ENCODE assay signal across 8 cellular contexts in the genomic region with DNA sequence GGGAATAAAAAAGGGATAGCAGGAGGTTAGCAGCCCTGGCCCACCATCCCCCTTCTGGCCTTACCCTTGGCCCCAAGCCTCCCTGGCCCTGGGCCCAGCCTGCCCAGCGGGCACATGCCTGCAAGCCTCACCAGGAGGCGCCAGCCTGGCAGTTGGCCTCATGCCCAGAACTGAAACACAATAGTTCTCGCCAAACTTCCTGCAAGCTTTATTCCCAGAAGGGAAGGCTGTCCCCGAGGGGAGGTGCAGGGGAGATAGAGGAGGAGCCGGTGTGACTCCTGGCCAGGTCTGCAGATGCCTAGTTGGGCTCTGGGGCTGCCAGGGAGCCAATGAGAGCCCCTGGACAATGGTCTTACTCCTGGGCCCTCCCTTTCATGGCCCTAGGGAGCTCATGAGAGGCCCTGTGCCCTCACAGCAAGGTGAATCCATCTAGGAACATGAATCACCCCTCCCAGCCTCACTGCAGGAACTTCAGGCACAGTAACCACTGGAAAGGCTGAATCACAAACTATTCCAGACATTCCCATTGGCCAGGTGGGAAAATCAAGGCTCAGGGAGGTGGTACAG. TPM values are rescaled to one million over a fixed set of nuclear protein-coding genes. Genes with fewer than 3 reads are reported as not detected.
DNase-seq lines count a peak whose midpoint lies in the region; ATAC-seq and TF ChIP-seq lines count a peak whose summit lies in the region.

No MANE protein-coding gene starts in this region.

- no peak for TF ChIP-seq POLR2A in breast epithelium (IDR thresholded peaks at IDR 0.05)

- intact Hi-C loops in breast epithelium (cut with DNase I; ENCODE audit: low total_unique reads) = loop anchor here (5.0 kb wide), 1 partner anchor 113 kb away; no protein-coding TSS in a partner anchor
- intact Hi-C loops in left colon (cut with DNase I, micrococcal nuclease) = no loop called here

- H3K36me3 ChIP-seq in breast epithelium = no peaks in the 10 kb centered on the region

- DNase-seq in GM12864 (ENCODE audit: low read depth) = no peak
- DNase-seq in NCI-H226 = peak; percentile 100
- peak; percentile 31 to 71 for DNase-seq in breast epithelium (ENCODE audit: low spot score in 2 of 2)
- peak; percentile 87 to 91 for DNase-seq in left colon
- DNase-seq in GM19240 (ENCODE audit: insufficient read length, low spot score) = no peak
- no peak for DNase-seq in mesothelial cell of epicardium (ENCODE audit: low spot score in 2 of 2, unreplicated experiment in 2 of 2)

- H3K4me3 ChIP-seq in GM12864 (ENCODE audit: low read depth, low read length) = no peak overlapping the region
- H3K4me3 ChIP-seq in breast epithelium = no peak overlapping the region

- TF ChIP-seq CTCF in GM12864 (IDR thresholded peaks at IDR 0.05; ENCODE audit: low read depth, low read length, missing control alignments) = peak; percentile 5
- peak in 1 of 3 donors; percentile 21 for TF ChIP-seq CTCF in breast epithelium (IDR thresholded peaks at IDR 0.05)
- TF ChIP-seq CTCF in mesothelial cell of epicardium (IDR thresholded peaks at IDR 0.05; ENCODE audit: unreplicated experiment) = no peak

- H3K9me3 Mint-ChIP-seq in mesothelial cell of epicardium = no peaks in the 10 kb centered on the region

- ATAC-seq in left colon (peak; percentile 76), HG03571 (IDR thresholded peaks at IDR 0.05; ENCODE audit: unreplicated experiment) (no peak), GM18868 (IDR thresholded peaks at IDR 0.05; ENCODE audit: unreplicated experiment) (no peak)

- no peaks in the 10 kb centered on the region for H3K36me3 Mint-ChIP-seq in mesothelial cell of epicardium

- H3K27ac ChIP-seq in breast epithelium = no peak overlapping the region

- no peaks in the 10 kb centered on the region for H3K9me3 ChIP-seq in breast epithelium

- H3K27ac Mint-ChIP-seq in mesothelial cell of epicardium = no peak overlapping the region

- H3K27me3 ChIP-seq in breast epithelium = no peaks in the 10 kb centered on the region

- H3K27me3 Mint-ChIP-seq in mesothelial cell of epicardium (ENCODE audit: low read depth) = peaks cover 12% of the 10 kb centered on the region

- no peak overlapping the region for H3K4me3 Mint-ChIP-seq in mesothelial cell of epicardium

- peaks cover 13% of the 10 kb centered on the region for H3K4me1 Mint-ChIP-seq in mesothelial cell of epicardium

- H3K4me1 ChIP-seq in breast epithelium = peaks cover 0 to 8% of the 10 kb centered on the region in 2 donors

RNA-seq across cellular contexts. Expression of a gene that starts 4.0 kb away (rescaled TPM):
- under 1 TPM in 1 of 3 donors, not detected in 2; 0.33 TPM for total RNA-seq in breast epithelium
- total RNA-seq in left colon = under 1 TPM in 1 of 2 donors, not detected in 1; 0.46 TPM
- 4.2 to 6.4 TPM (median 5.0 TPM) in 3 replicates for total RNA-seq in mesothelial cell of epicardium

RNA-seq across cellular contexts. Expression of a gene that starts 37.5 kb away (rescaled TPM):
- total RNA-seq in breast epithelium (1 to 10 TPM in 1 of 3 donors, under 1 TPM in 1, not detected in 1; 0.98 to 1.0 TPM), left colon (not detected), mesothelial cell of epicardium (101 to 114 TPM (median 111 TPM) in 3 replicates)

Comparison
In these comparisons a context has a peak if more than half of its experiments do, and no peak if none do; other contexts are left out.
1. DNase-seq: peak in NCI-H226 (single experiment), breast epithelium (2 of 2) and left colon (2 of 2); none in GM12864 (single experiment), GM19240 (single experiment) and mesothelial cell of epicardium (0 of 2).
2. RNA of a gene that starts 37.5 kb away (total RNA-seq): 101 to 114 TPM in mesothelial cell of epicardium; 0.98 to 1.0 TPM in breast epithelium and not detected in left colon; every median in the first group is over 10 times any median in the second.